ENCODE assay signal across 21 cellular contexts in genomic region chr17:72412650-72413076, GRCh38.
"Had no signal": no experiment of that assay in that cellular context is flagged by ENCODE, and none has a peak within 500 bp of the region (broad histone marks: within the 10 kb centered on the region; RNA-seq: fewer than 3 reads in every experiment).

No MANE protein-coding gene starts in this region.

- H3K27me3 ChIP-seq: left lung, neutrophil, suprapubic skin, upper lobe of right lung had no signal

- H3K9me3 ChIP-seq: neutrophil had no signal

- H3K4me3 Mint-ChIP-seq: activated CD4-positive, alpha-beta T cell treated with anti-CD3 and anti-CD28 coated beads, Interleukin-2, amount 10 ng/mL, durations not matched to agents 24 days and 14 days; activated CD8-positive, alpha-beta T cell treated with anti-CD3 and anti-CD28 coated beads, Interleukin-2, amount 10 ng/mL, durations not matched to agents 7 days and 5 days; memory B cell; naive thymus-derived CD4-positive, alpha-beta T cell; stimulated activated naive CD8-positive, alpha-beta T cell treated with anti-CD3 and anti-CD28 coated beads, Interleukin-15, Interleukin-2, amounts not matched to agents 100 ng/mL and 50 ng/mL, for 24 hours had no signal

- H3K36me3 Mint-ChIP-seq: activated naive CD4-positive, alpha-beta T cell treated with anti-CD3 and anti-CD28 coated beads, Interleukin-2, amount 50 U/mL, for 72 hours; memory B cell had no signal

- H3K27ac Mint-ChIP-seq: activated CD4-positive, alpha-beta T cell treated with anti-CD3 and anti-CD28 coated beads, Interleukin-2, amount 10 ng/mL, durations not matched to agents 24 days and 14 days; activated CD8-positive, alpha-beta T cell treated with anti-CD3 and anti-CD28 coated beads, Interleukin-2, amount 10 ng/mL, durations not matched to agents 7 days and 5 days; activated naive CD4-positive, alpha-beta T cell treated with anti-CD3 and anti-CD28 coated beads, Interleukin-2, amount 50 U/mL, for 72 hours; memory B cell; naive thymus-derived CD4-positive, alpha-beta T cell; stimulated activated naive CD8-positive, alpha-beta T cell treated with anti-CD3 and anti-CD28 coated beads, Interleukin-15, Interleukin-2, amounts not matched to agents 100 ng/mL and 50 ng/mL, for 24 hours had no signal

- ATAC-seq: activated CD8-positive, alpha-beta T cell treated with anti-CD3 and anti-CD28 coated beads, Interleukin-2, amount 10 ng/mL, durations not matched to agents 7 days and 5 days; activated naive CD4-positive, alpha-beta T cell treated with anti-CD3 and anti-CD28 coated beads, Interleukin-2, amount 50 U/mL, for 72 hours; gastroesophageal sphincter; left lung; naive thymus-derived CD4-positive, alpha-beta T cell; upper lobe of right lung had no signal

- H3K36me3 ChIP-seq: esophagus muscularis mucosa, gastroesophageal sphincter, left lung, neutrophil, suprapubic skin, upper lobe of right lung had no signal

- H3K4me2 ChIP-seq: smooth muscle cell had no signal

- H3K4me1 Mint-ChIP-seq: activated CD4-positive, alpha-beta T cell treated with anti-CD3 and anti-CD28 coated beads, Interleukin-2, amount 10 ng/mL, durations not matched to agents 24 days and 14 days; naive thymus-derived CD4-positive, alpha-beta T cell had no signal

- H3K27me3 Mint-ChIP-seq: activated CD4-positive, alpha-beta T cell treated with anti-CD3 and anti-CD28 coated beads, Interleukin-2, amount 10 ng/mL, durations not matched to agents 24 days and 14 days had no signal

- DNase-seq: activated CD4-positive, alpha-beta T cell treated with anti-CD3 and anti-CD28 coated beads, Interleukin-2, amount 10 ng/mL, durations not matched to agents 24 days and 14 days; activated CD4-positive, CD25-positive, alpha-beta regulatory T cell; activated CD8-positive, alpha-beta memory T cell treated with anti-CD3 and anti-CD28 coated beads, Interleukin-2, amount 50 U/mL, for 4 hours; activated CD8-positive, alpha-beta T cell treated with anti-CD3 and anti-CD28 coated beads, Interleukin-2, amount 10 ng/mL, durations not matched to agents 7 days and 5 days; activated gamma-delta T cell; activated T-cell treated with anti-CD3 and anti-CD28 coated beads, Interleukin-2, amount 50 U/mL, for 48 hours; amniotic stem cell; caudate nucleus; hippocampal formation; left lung; naive thymus-derived CD4-positive, alpha-beta T cell; upper lobe of right lung had no signal

- H3K27ac ChIP-seq: esophagus muscularis mucosa, gastroesophageal sphincter, left lung, neutrophil, upper lobe of right lung had no signal

- H3K4me3 ChIP-seq: esophagus muscularis mucosa, gastroesophageal sphincter, left lung, mucosa of descending colon, smooth muscle cell, suprapubic skin, upper lobe of right lung had no signal
